20 cellular contexts compared by ENCODE assay signal in genomic region chr13:99326012-99326411, GRCh38. TPM values are rescaled to one million over a fixed set of nuclear protein-coding genes. Genes with fewer than 3 reads are reported as not detected.
DNase-seq lines count a peak whose midpoint lies in the region; ATAC-seq and TF ChIP-seq lines count a peak whose summit lies in the region.
"Had no signal": no experiment of that assay in that cellular context is flagged by ENCODE, and none has a peak within 500 bp of the region (broad histone marks: within the 10 kb centered on the region; RNA-seq: fewer than 3 reads in every experiment).

No MANE protein-coding gene starts in this region.

- peak overlapping the region; percentile 61 for H3K4me3 Mint-ChIP-seq in natural killer cell treated with Interleukin-12 subunit alpha and Interleukin-12 subunit beta and Interleukin-15 and Interleukin-18, amount 100 ng/mL, for 72 hours
- H3K4me3 Mint-ChIP-seq in natural killer cell = no peak overlapping the region
- no peak overlapping the region for H3K4me3 Mint-ChIP-seq in activated CD4-positive, alpha-beta memory T cell treated with anti-CD3 and anti-CD28 coated beads, Interleukin-2, amount 10 ng/mL, durations not matched to agents 7 days and 5 days
- no peak overlapping the region for H3K4me3 Mint-ChIP-seq in stimulated activated memory B cell treated with anti-CD40 and anti-IgM and Interleukin-4, amounts not matched to agents 10 μg/mL and 1 μg/mL and 100 μg/mL, for 72 hours
- H3K4me3 Mint-ChIP-seq: activated T-cell treated with anti-CD3 and anti-CD28 coated beads, Interleukin-2, amount 50 U/mL, for 4 hours; stimulated activated naive B cell treated with anti-CD40 and anti-IgM and Interleukin-4, amounts not matched to agents 10 μg/mL and 1 μg/mL and 100 μg/mL, for 72 hours had no signal

- no peak for TF ChIP-seq CTCF in natural killer cell (IDR thresholded peaks at IDR 0.05)
- no peak for TF ChIP-seq CTCF in gastroesophageal sphincter (IDR thresholded peaks at IDR 0.05)

- H3K36me3 ChIP-seq in gastroesophageal sphincter = peaks cover 0 to 12% of the 10 kb centered on the region in 2 donors
- H3K36me3 ChIP-seq: breast epithelium, ovary, thyroid gland had no signal

- ATAC-seq in natural killer cell treated with Interleukin-12 subunit alpha and Interleukin-12 subunit beta and Interleukin-15 and Interleukin-18, amount 100 ng/mL, for 72 hours = no peak
- ATAC-seq in natural killer cell (no peak), HG02798 (IDR thresholded peaks at IDR 0.05; ENCODE audit: poor library complexity, unreplicated experiment) (peak; percentile 33), gastroesophageal sphincter (no peak), GM21367 (IDR thresholded peaks at IDR 0.05; ENCODE audit: unreplicated experiment) (no peak)
- ATAC-seq in stimulated activated memory B cell treated with anti-CD40 and anti-IgM and Interleukin-4, amounts not matched to agents 10 μg/mL and 1 μg/mL and 100 μg/mL, for 72 hours = no peak
- ATAC-seq: activated T-cell treated with anti-CD3 and anti-CD28 coated beads, Interleukin-2, amount 50 U/mL, for 4 hours; lower lobe of right lung; right lobe of liver; stimulated activated naive B cell treated with anti-CD40 and anti-IgM and Interleukin-4, amounts not matched to agents 10 μg/mL and 1 μg/mL and 100 μg/mL, for 72 hours had no signal

- POLR2A ChIA-PET in activated CD4-positive, alpha-beta memory T cell treated with anti-CD3 and anti-CD28 coated beads, Interleukin-2, amount 10 ng/mL, durations not matched to agents 7 days and 5 days (lab: Charles Lee) = interaction anchor here (0.9 to 5.4 kb wide), 14 partner anchors 11 to 108 kb away, joined by 3 to 125 read pairs (median 6); partner anchors contain the start of gene GPR183

- no peak overlapping the region for H3K27ac ChIP-seq in gastroesophageal sphincter
- H3K27ac ChIP-seq: breast epithelium, lower lobe of right lung, ovary, right lobe of liver, thyroid gland had no signal

- CTCF ChIA-PET in activated CD4-positive, alpha-beta memory T cell treated with anti-CD3 and anti-CD28 coated beads, Interleukin-2, amount 10 ng/mL, durations not matched to agents 7 days and 5 days (lab: Charles Lee) = interaction anchor here (0.9 to 2.6 kb wide), 5 partner anchors 11 to 110 kb away, joined by 4 to 18 read pairs (median 13); partner anchors contain the start of gene GPR183

- intact Hi-C loops in natural killer cell (cut with micrococcal nuclease) = no loop called here

- H3K9me3 ChIP-seq in gastroesophageal sphincter = no peaks in the 10 kb centered on the region
- H3K9me3 ChIP-seq: breast epithelium, lower lobe of right lung, ovary, right lobe of liver, thyroid gland had no signal

- H3K4me1 Mint-ChIP-seq in natural killer cell treated with Interleukin-12 subunit alpha and Interleukin-12 subunit beta and Interleukin-15 and Interleukin-18, amount 100 ng/mL, for 72 hours (ENCODE audit: low read depth in 2 of 2) = peaks cover 46 to 51% of the 10 kb centered on the region in 2 donors
- peaks cover 27% of the 10 kb centered on the region in 2 donors for H3K4me1 Mint-ChIP-seq in natural killer cell
- H3K4me1 Mint-ChIP-seq in activated CD4-positive, alpha-beta memory T cell treated with anti-CD3 and anti-CD28 coated beads, Interleukin-2, amount 10 ng/mL, durations not matched to agents 7 days and 5 days = peaks cover 63% of the 10 kb centered on the region
- peaks cover 61% of the 10 kb centered on the region for H3K4me1 Mint-ChIP-seq in stimulated activated memory B cell treated with anti-CD40 and anti-IgM and Interleukin-4, amounts not matched to agents 10 μg/mL and 1 μg/mL and 100 μg/mL, for 72 hours

- peaks cover 0 to 18% (median under 1%) of the 10 kb centered on the region in 3 donors for H3K4me1 ChIP-seq in gastroesophageal sphincter
- H3K4me1 ChIP-seq: breast epithelium, right lobe of liver had no signal

- peaks cover 14% of the 10 kb centered on the region for H3K36me3 Mint-ChIP-seq in natural killer cell treated with Interleukin-12 subunit alpha and Interleukin-12 subunit beta and Interleukin-15 and Interleukin-18, amount 100 ng/mL, for 72 hours
- H3K36me3 Mint-ChIP-seq in natural killer cell = peaks cover 7% of the 10 kb centered on the region
- H3K36me3 Mint-ChIP-seq in activated CD4-positive, alpha-beta memory T cell treated with anti-CD3 and anti-CD28 coated beads, Interleukin-2, amount 10 ng/mL, durations not matched to agents 7 days and 5 days (ENCODE audit: low read depth) = peaks cover 55% of the 10 kb centered on the region
- peaks cover 31% of the 10 kb centered on the region for H3K36me3 Mint-ChIP-seq in stimulated activated memory B cell treated with anti-CD40 and anti-IgM and Interleukin-4, amounts not matched to agents 10 μg/mL and 1 μg/mL and 100 μg/mL, for 72 hours

- H3K27me3 Mint-ChIP-seq in natural killer cell treated with Interleukin-12 subunit alpha and Interleukin-12 subunit beta and Interleukin-15 and Interleukin-18, amount 100 ng/mL, for 72 hours = no peaks in the 10 kb centered on the region
- H3K27me3 Mint-ChIP-seq in natural killer cell (ENCODE audit: low read depth in 2 of 2) = no peaks in the 10 kb centered on the region
- H3K27me3 Mint-ChIP-seq in activated CD4-positive, alpha-beta memory T cell treated with anti-CD3 and anti-CD28 coated beads, Interleukin-2, amount 10 ng/mL, durations not matched to agents 7 days and 5 days = no peaks in the 10 kb centered on the region
- H3K27me3 Mint-ChIP-seq in stimulated activated memory B cell treated with anti-CD40 and anti-IgM and Interleukin-4, amounts not matched to agents 10 μg/mL and 1 μg/mL and 100 μg/mL, for 72 hours = no peaks in the 10 kb centered on the region
- H3K27me3 Mint-ChIP-seq: stimulated activated naive B cell treated with anti-CD40 and anti-IgM and Interleukin-4, amounts not matched to agents 10 μg/mL and 1 μg/mL and 100 μg/mL, for 72 hours had no signal

- no peak overlapping the region for H3K4me3 ChIP-seq in gastroesophageal sphincter
- H3K4me3 ChIP-seq: breast epithelium, lower lobe of right lung, ovary, right lobe of liver, thyroid gland had no signal

- TF ChIP-seq POLR2A in gastroesophageal sphincter (IDR thresholded peaks at IDR 0.05) = no peak

- no peaks in the 10 kb centered on the region for H3K27me3 ChIP-seq in gastroesophageal sphincter
- H3K27me3 ChIP-seq: breast epithelium, ovary, right lobe of liver, thyroid gland had no signal

- TF ChIP-seq EP300 in gastroesophageal sphincter (IDR thresholded peaks at IDR 0.05) = no peak

- no peaks in the 10 kb centered on the region for H3K9me3 Mint-ChIP-seq in natural killer cell treated with Interleukin-12 subunit alpha and Interleukin-12 subunit beta and Interleukin-15 and Interleukin-18, amount 100 ng/mL, for 72 hours
- H3K9me3 Mint-ChIP-seq in natural killer cell = no peaks in the 10 kb centered on the region
- H3K9me3 Mint-ChIP-seq in activated CD4-positive, alpha-beta memory T cell treated with anti-CD3 and anti-CD28 coated beads, Interleukin-2, amount 10 ng/mL, durations not matched to agents 7 days and 5 days = peaks cover 4% of the 10 kb centered on the region
- no peaks in the 10 kb centered on the region for H3K9me3 Mint-ChIP-seq in stimulated activated memory B cell treated with anti-CD40 and anti-IgM and Interleukin-4, amounts not matched to agents 10 μg/mL and 1 μg/mL and 100 μg/mL, for 72 hours
- H3K9me3 Mint-ChIP-seq: activated T-cell treated with anti-CD3 and anti-CD28 coated beads, Interleukin-2, amount 50 U/mL, for 4 hours; stimulated activated naive B cell treated with anti-CD40 and anti-IgM and Interleukin-4, amounts not matched to agents 10 μg/mL and 1 μg/mL and 100 μg/mL, for 72 hours had no signal

- H3K27ac Mint-ChIP-seq in natural killer cell treated with Interleukin-12 subunit alpha and Interleukin-12 subunit beta and Interleukin-15 and Interleukin-18, amount 100 ng/mL, for 72 hours = peak overlapping the region; percentile 84 to 92
- H3K27ac Mint-ChIP-seq in natural killer cell = no peak overlapping the region
- peak overlapping the region; percentile 76 for H3K27ac Mint-ChIP-seq in activated CD4-positive, alpha-beta memory T cell treated with anti-CD3 and anti-CD28 coated beads, Interleukin-2, amount 10 ng/mL, durations not matched to agents 7 days and 5 days
- H3K27ac Mint-ChIP-seq in stimulated activated memory B cell treated with anti-CD40 and anti-IgM and Interleukin-4, amounts not matched to agents 10 μg/mL and 1 μg/mL and 100 μg/mL, for 72 hours = peak overlapping the region; percentile 22

- DNase-seq in natural killer cell treated with Interleukin-12 subunit alpha and Interleukin-12 subunit beta and Interleukin-15 and Interleukin-18, amount 100 ng/mL, for 72 hours (ENCODE audit: low spot score) = no peak
- DNase-seq in natural killer cell = no peak
- no peak for DNase-seq in activated CD4-positive, alpha-beta memory T cell treated with anti-CD3 and anti-CD28 coated beads, Interleukin-2, amount 10 ng/mL, durations not matched to agents 7 days and 5 days
- no peak for DNase-seq in NCI-H187 treated with DMSO at 0.1 percent for 48 hours (lab: John Stamatoyannopoulos, UW)
- DNase-seq: activated CD4-positive, alpha-beta T cell treated with anti-CD3 and anti-CD28 coated beads for 48 hours; activated T-cell treated with anti-CD3 and anti-CD28 coated beads, Interleukin-2, amount 50 U/mL, for 4 hours; COR-L47; lower lobe of right lung; NCI-H187; NCI-H345; ovary; right lobe of liver; stimulated activated naive B cell treated with anti-CD40 and anti-IgM and Interleukin-4, amounts not matched to agents 10 μg/mL and 1 μg/mL and 100 μg/mL, for 72 hours; thyroid gland had no signal

RNA-seq across cellular contexts. Expression of gene GPR183, which starts 18.8 kb away (rescaled TPM):
- total RNA-seq in natural killer cell treated with Interleukin-12 subunit alpha and Interleukin-12 subunit beta and Interleukin-15 and Interleukin-18, amount 100 ng/mL, for 72 hours = 10 to 100 TPM in 1 of 2 donors, 1 to 10 TPM in 1; 5.4 to 10.2 TPM
- total RNA-seq in natural killer cell (10 to 100 TPM; 20.0 to 47.0 (median 41.1) TPM), gastroesophageal sphincter (10 to 100 TPM; 11.5 to 23.8 (median 18.1) TPM)
- 10 to 100 TPM; 43.7 to 46.2 TPM for total RNA-seq in activated CD4-positive, alpha-beta memory T cell treated with anti-CD3 and anti-CD28 coated beads, Interleukin-2, amount 10 ng/mL, durations not matched to agents 7 days and 5 days
- total RNA-seq: endothelial cell of umbilical vein had no signal

Comparison
In these comparisons a context has a peak if more than half of its experiments do, and no peak if none do; other contexts are left out.
1. H3K27ac Mint-ChIP-seq: peak in natural killer cell treated with Interleukin-12 subunit alpha and Interleukin-12 subunit beta and Interleukin-15 and Interleukin-18, amount 100 ng/mL, for 72 hours (2 of 2), activated CD4-positive, alpha-beta memory T cell treated with anti-CD3 and anti-CD28 coated beads, Interleukin-2, amount 10 ng/mL, durations not matched to agents 7 days and 5 days (single experiment) and stimulated activated memory B cell treated with anti-CD40 and anti-IgM and Interleukin-4, amounts not matched to agents 10 μg/mL and 1 μg/mL and 100 μg/mL, for 72 hours (single experiment); none in natural killer cell (0 of 2).